Comparison of ENCODE assay signal across 28 cellular contexts in the genomic region with DNA sequence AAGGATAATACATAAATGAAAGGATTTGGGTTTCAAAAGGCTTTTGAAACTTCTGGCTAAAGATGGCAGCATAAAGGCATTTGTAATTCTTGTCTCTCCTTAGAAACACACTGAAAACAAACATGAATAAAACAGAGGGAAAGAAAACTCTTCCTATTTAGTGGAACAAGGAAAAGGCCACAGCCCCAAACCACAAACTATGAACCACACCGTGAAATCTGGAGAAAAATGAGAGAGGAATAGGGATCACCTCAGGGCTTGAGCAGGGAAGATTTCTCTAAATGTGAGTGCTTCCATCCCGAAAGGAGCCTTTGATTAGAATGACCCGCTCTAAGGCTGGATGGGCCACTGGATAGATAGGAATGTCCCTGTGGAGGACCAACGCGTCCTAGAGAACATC.
"Had no signal": no experiment of that assay in that cellular context is flagged by ENCODE, and none has a peak within 500 bp of the region (broad histone marks: within the 10 kb centered on the region; RNA-seq: fewer than 3 reads in every experiment).

No MANE protein-coding gene starts in this region.

- H3K27me3 Mint-ChIP-seq: activated CD4-positive, alpha-beta memory T cell treated with anti-CD3 and anti-CD28 coated beads for 36 hours had no signal

- H3K27me3 ChIP-seq: brain microvascular endothelial cell had no signal

- H3K9me3 Mint-ChIP-seq: activated CD4-positive, alpha-beta memory T cell treated with anti-CD3 and anti-CD28 coated beads for 36 hours; activated CD4-positive, alpha-beta T cell treated with anti-CD3 and anti-CD28 coated beads, Interleukin-2, amount 10 ng/mL, durations not matched to agents 24 days and 14 days; activated naive CD4-positive, alpha-beta T cell treated with anti-CD3 and anti-CD28 coated beads, Interleukin-2, amount 10 ng/mL, durations not matched to agents 7 days and 5 days; activated naive CD4-positive, alpha-beta T cell treated with anti-CD3 and anti-CD28 coated beads, Interleukin-2, amount 50 U/mL, for 72 hours; activated naive CD8-positive, alpha-beta T cell treated with anti-CD3 and anti-CD28 coated beads, Interleukin-2, amount 10 ng/mL, durations not matched to agents 7 days and 5 days; activated T-cell treated with anti-CD3 and anti-CD28 coated beads, Interleukin-2, amount 50 U/mL, for 24 hours; central memory CD8-positive, alpha-beta T cell; T-helper 2 cell treated with Interferon-gamma antibody and Interleukin-4, amounts not matched to agents 5 μg/mL and 100 μg/mL, for 36 hours had no signal

- H3K4me1 Mint-ChIP-seq: activated CD4-positive, alpha-beta T cell treated with anti-CD3 and anti-CD28 coated beads for 36 hours; activated CD4-positive, alpha-beta T cell treated with anti-CD3 and anti-CD28 coated beads, Interleukin-2, amount 10 ng/mL, durations not matched to agents 24 days and 14 days; activated CD8-positive, alpha-beta memory T cell treated with anti-CD3 and anti-CD28 coated beads, Interleukin-2, amount 10 ng/mL, durations not matched to agents 7 days and 5 days; activated naive CD4-positive, alpha-beta T cell treated with anti-CD3 and anti-CD28 coated beads, Interleukin-2, amount 10 ng/mL, durations not matched to agents 7 days and 5 days; activated naive CD8-positive, alpha-beta T cell treated with anti-CD3 and anti-CD28 coated beads, Interleukin-2, amount 10 ng/mL, durations not matched to agents 7 days and 5 days; central memory CD8-positive, alpha-beta T cell; T-helper 17 cell had no signal

- H3K27ac Mint-ChIP-seq: activated CD4-positive, alpha-beta memory T cell treated with anti-CD3 and anti-CD28 coated beads for 36 hours; activated CD4-positive, alpha-beta T cell treated with anti-CD3 and anti-CD28 coated beads for 36 hours; activated CD4-positive, alpha-beta T cell treated with anti-CD3 and anti-CD28 coated beads, Interleukin-2, amount 10 ng/mL, durations not matched to agents 24 days and 14 days; activated CD8-positive, alpha-beta memory T cell treated with anti-CD3 and anti-CD28 coated beads, Interleukin-2, amount 10 ng/mL, durations not matched to agents 7 days and 5 days; activated CD8-positive, alpha-beta T cell treated with anti-CD3 and anti-CD28 coated beads, Interleukin-2, amount 10 ng/mL, durations not matched to agents 7 days and 5 days; activated naive CD4-positive, alpha-beta T cell treated with anti-CD3 and anti-CD28 coated beads, Interleukin-2, amount 10 ng/mL, durations not matched to agents 7 days and 5 days; activated naive CD4-positive, alpha-beta T cell treated with anti-CD3 and anti-CD28 coated beads, Interleukin-2, amount 50 U/mL, for 72 hours; activated naive CD8-positive, alpha-beta T cell treated with anti-CD3 and anti-CD28 coated beads, Interleukin-2, amount 10 ng/mL, durations not matched to agents 7 days and 5 days; activated T-cell treated with anti-CD3 and anti-CD28 coated beads, Interleukin-2, amount 50 U/mL, for 24 hours; activated T-cell treated with anti-CD3 and anti-CD28 coated beads, Interleukin-2, amount 50 U/mL, for 72 hours; T-helper 17 cell; T-helper 2 cell treated with Interferon-gamma antibody and Interleukin-4, amounts not matched to agents 5 μg/mL and 100 μg/mL, for 36 hours had no signal

- H3K36me3 Mint-ChIP-seq: activated CD4-positive, alpha-beta memory T cell treated with anti-CD3 and anti-CD28 coated beads for 36 hours; activated CD8-positive, alpha-beta memory T cell treated with anti-CD3 and anti-CD28 coated beads, Interleukin-2, amount 10 ng/mL, durations not matched to agents 7 days and 5 days; activated naive CD4-positive, alpha-beta T cell treated with anti-CD3 and anti-CD28 coated beads, Interleukin-2, amount 10 ng/mL, durations not matched to agents 7 days and 5 days; activated naive CD4-positive, alpha-beta T cell treated with anti-CD3 and anti-CD28 coated beads, Interleukin-2, amount 50 U/mL, for 72 hours; activated naive CD8-positive, alpha-beta T cell treated with anti-CD3 and anti-CD28 coated beads, Interleukin-2, amount 10 ng/mL, durations not matched to agents 7 days and 5 days had no signal

- H3K36me3 ChIP-seq: brain microvascular endothelial cell had no signal

- DNase-seq: activated CD4-positive, alpha-beta memory T cell treated with anti-CD3 and anti-CD28 coated beads for 36 hours; activated CD4-positive, alpha-beta T cell treated with anti-CD3 and anti-CD28 coated beads for 36 hours; activated CD4-positive, alpha-beta T cell treated with anti-CD3 and anti-CD28 coated beads, Interleukin-2, amount 10 ng/mL, durations not matched to agents 24 days and 14 days; activated CD4-positive, CD25-positive, alpha-beta regulatory T cell; activated CD4-positive, CD25-positive, alpha-beta regulatory T cell treated with anti-CD3 and anti-CD28 coated beads, Interleukin-2, amount 50 U/mL, for 72 hours; activated CD8-positive, alpha-beta memory T cell treated with anti-CD3 and anti-CD28 coated beads, Interleukin-2, amount 10 ng/mL, durations not matched to agents 7 days and 5 days; activated CD8-positive, alpha-beta memory T cell treated with anti-CD3 and anti-CD28 coated beads, Interleukin-2, amount 50 U/mL, for 48 hours; activated CD8-positive, alpha-beta T cell treated with anti-CD3 and anti-CD28 coated beads, Interleukin-2, amount 10 ng/mL, durations not matched to agents 7 days and 5 days; activated gamma-delta T cell; activated naive CD4-positive, alpha-beta T cell; activated naive CD4-positive, alpha-beta T cell treated with anti-CD3 and anti-CD28 coated beads, Interleukin-2, amount 10 ng/mL, durations not matched to agents 7 days and 5 days; activated naive CD8-positive, alpha-beta T cell treated with anti-CD3 and anti-CD28 coated beads, Interleukin-2, amount 10 ng/mL, durations not matched to agents 7 days and 5 days; activated T-cell treated with anti-CD3 and anti-CD28 coated beads for 4 hours; activated T-cell treated with anti-CD3 and anti-CD28 coated beads, Interleukin-2, amount 50 U/mL, for 24 hours; activated T-cell treated with anti-CD3 and anti-CD28 coated beads, Interleukin-2, amount 50 U/mL, for 72 hours; amniotic stem cell; anterior cingulate cortex; brain microvascular endothelial cell; cortex of kidney; dermis blood vessel endothelial cell; effector CD4-positive, alpha-beta T cell; head of caudate nucleus; T-helper 1 cell; T-helper 17 cell; T1000 had no signal

- H3K4me3 Mint-ChIP-seq: activated CD4-positive, alpha-beta memory T cell treated with anti-CD3 and anti-CD28 coated beads for 36 hours; activated CD4-positive, alpha-beta T cell treated with anti-CD3 and anti-CD28 coated beads for 36 hours; activated CD4-positive, alpha-beta T cell treated with anti-CD3 and anti-CD28 coated beads, Interleukin-2, amount 10 ng/mL, durations not matched to agents 24 days and 14 days; activated CD8-positive, alpha-beta memory T cell treated with anti-CD3 and anti-CD28 coated beads, Interleukin-2, amount 10 ng/mL, durations not matched to agents 7 days and 5 days; activated CD8-positive, alpha-beta T cell treated with anti-CD3 and anti-CD28 coated beads, Interleukin-2, amount 10 ng/mL, durations not matched to agents 7 days and 5 days; activated naive CD4-positive, alpha-beta T cell treated with anti-CD3 and anti-CD28 coated beads, Interleukin-2, amount 10 ng/mL, durations not matched to agents 7 days and 5 days; activated naive CD8-positive, alpha-beta T cell treated with anti-CD3 and anti-CD28 coated beads, Interleukin-2, amount 10 ng/mL, durations not matched to agents 7 days and 5 days; activated T-cell treated with anti-CD3 and anti-CD28 coated beads, Interleukin-2, amount 50 U/mL, for 24 hours; activated T-cell treated with anti-CD3 and anti-CD28 coated beads, Interleukin-2, amount 50 U/mL, for 72 hours; central memory CD8-positive, alpha-beta T cell; T-helper 17 cell; T-helper 2 cell treated with Interferon-gamma antibody and Interleukin-4, amounts not matched to agents 5 μg/mL and 100 μg/mL, for 36 hours had no signal

- H3K27ac ChIP-seq: brain microvascular endothelial cell had no signal
